8 cellular contexts compared by ENCODE assay signal in the genomic region with DNA sequence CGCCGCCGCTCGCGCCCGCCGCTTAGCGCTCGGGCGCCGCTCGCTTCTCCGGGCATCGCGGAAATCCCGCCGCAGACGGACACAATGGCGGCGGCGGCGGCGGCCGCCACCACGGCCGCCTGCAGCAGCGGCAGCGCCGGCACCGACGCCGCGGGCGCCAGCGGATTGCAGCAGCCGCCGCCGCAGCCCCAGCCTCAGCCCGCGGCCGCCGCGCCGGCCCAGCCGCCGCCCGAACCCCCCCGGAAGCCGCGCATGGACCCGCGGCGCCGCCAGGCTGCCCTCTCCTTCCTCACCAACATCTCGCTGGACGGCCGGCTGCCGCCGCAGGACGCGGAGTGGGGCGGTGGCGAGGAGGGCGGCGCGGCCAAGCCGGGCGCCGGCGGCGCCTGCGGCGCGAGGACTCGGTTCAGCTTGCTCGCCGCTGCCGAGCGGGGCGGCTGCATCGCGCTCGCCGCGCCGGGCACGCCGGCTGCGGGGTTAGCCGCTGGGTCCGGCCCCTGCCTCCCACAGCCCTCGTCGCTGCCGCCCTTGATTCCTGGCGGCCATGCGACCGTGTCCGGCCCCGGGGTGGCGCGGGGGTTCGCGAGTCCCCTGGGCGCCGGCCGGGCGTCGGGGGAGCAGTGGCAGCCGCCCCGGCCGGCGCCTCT. TPM values are rescaled to one million over a fixed set of nuclear protein-coding genes. Genes with fewer than 3 reads are reported as not detected.
DNase-seq lines count a peak whose midpoint lies in the region; ATAC-seq and TF ChIP-seq lines count a peak whose summit lies in the region.

No MANE protein-coding gene starts in this region.

- peaks cover 23% of the 10 kb centered on the region for H3K4me1 Mint-ChIP-seq in progenitor cell of endocrine pancreas (ENCODE audit: low read depth)

- intact Hi-C loops in left ventricle myocardium inferior (cut with micrococcal nuclease): loop anchor here (10.0 kb wide), 1 partner anchor 99 kb away; no protein-coding TSS in a partner anchor

- H3K27ac ChIP-seq in left ventricle myocardium inferior (replicated peaks): peak overlapping the region; percentile 76

- H3K27me3 ChIP-seq in BJ (ENCODE audit: control insufficient read depth, insufficient read depth, low read length) (no peaks in the 10 kb centered on the region), left ventricle myocardium inferior (ENCODE audit: low read depth) (peaks cover 86% of the 10 kb centered on the region)

- no peak for TF ChIP-seq CTCF in BJ (IDR thresholded peaks at IDR 0.05; ENCODE audit: insufficient read depth, low read depth, low read length)
- no peak for TF ChIP-seq CTCF in left ventricle myocardium inferior (IDR thresholded peaks at IDR 0.05; ENCODE audit: borderline replicate concordance)
- TF ChIP-seq CTCF in progenitor cell of endocrine pancreas (IDR thresholded peaks at IDR 0.05; ENCODE audit: unreplicated experiment): no peak

- H3K27ac Mint-ChIP-seq in progenitor cell of endocrine pancreas: no peak overlapping the region

- TF ChIP-seq EP300 in Ishikawa (IDR thresholded peaks at IDR 0.05; ENCODE audit: borderline replicate concordance): no peak

- POLR2A ChIA-PET in BJ (lab: Charles Lee): interaction anchor here (0.6 kb wide), 1 partner anchor 22 kb away, joined by 4 read pairs; no protein-coding TSS in a partner anchor

- CTCF ChIA-PET in BJ (lab: Yijun Ruan, JAX): interaction anchor here (0.7 to 10.2 kb wide), 6 partner anchors 40 to 277 kb away, joined by 3 to 108 read pairs (median 4); no protein-coding TSS in a partner anchor

- no peaks in the 10 kb centered on the region for H3K36me3 Mint-ChIP-seq in progenitor cell of endocrine pancreas (ENCODE audit: insufficient read depth)

- no peak for TF ChIP-seq RAD21 in Ishikawa (IDR thresholded peaks at IDR 0.05; ENCODE audit: low read depth)

- peak; percentile 39 for ATAC-seq in GM19035 (IDR thresholded peaks at IDR 0.05; ENCODE audit: unreplicated experiment)

- peaks cover 41% of the 10 kb centered on the region for H3K4me1 ChIP-seq in left ventricle myocardium inferior

- no peak for DNase-seq in BJ (ENCODE audit: low read depth)
- peak; percentile 39 to 54 for DNase-seq in activated T-cell treated with anti-CD3 and anti-CD28 coated beads, Interleukin-2, amount 50 U/mL, for 48 hours
- DNase-seq in left ventricle myocardium inferior: peak; percentile 45
- DNase-seq in progenitor cell of endocrine pancreas (ENCODE audit: low spot score, unreplicated experiment): peak; percentile 37
- DNase-seq in DMS79 (lab: John Stamatoyannopoulos, UW): no peak
- DNase-seq in KG1 (lab: John Stamatoyannopoulos, UW): no peak

- no peaks in the 10 kb centered on the region for H3K9me3 ChIP-seq in left ventricle myocardium inferior (replicated peaks)

- H3K27me3 Mint-ChIP-seq in progenitor cell of endocrine pancreas: peaks cover 32% of the 10 kb centered on the region

- H3K4me3 Mint-ChIP-seq in progenitor cell of endocrine pancreas (ENCODE audit: low read depth): no peak overlapping the region

- H3K9me3 Mint-ChIP-seq in progenitor cell of endocrine pancreas (ENCODE audit: low read depth): no peaks in the 10 kb centered on the region

- H3K4me3 ChIP-seq in BJ (ENCODE audit: low read depth, low read length): peak overlapping the region; percentile 49
- H3K4me3 ChIP-seq in left ventricle myocardium inferior: peak overlapping the region; percentile 75

- H3K36me3 ChIP-seq in BJ (ENCODE audit: control insufficient read depth, insufficient read depth, low read length): no peaks in the 10 kb centered on the region
- H3K36me3 ChIP-seq in left ventricle myocardium inferior: no peaks in the 10 kb centered on the region

TF ChIP-seq in Ishikawa, 13 proteins besides CTCF, POLR2A, EP300 and RAD21:
- no peak for TF ChIP-seq FOXM1 (IDR thresholded peaks at IDR 0.05; ENCODE audit: borderline replicate concordance, low read depth)
- TF ChIP-seq TCF12 (IDR thresholded peaks at IDR 0.05; ENCODE audit: low read depth): no peak
- no peak for TF ChIP-seq TEAD4 (IDR thresholded peaks at IDR 0.05)
- TF ChIP-seq CEBPB (IDR thresholded peaks at IDR 0.05): no peak
- TF ChIP-seq YY1 (IDR thresholded peaks at IDR 0.05; ENCODE audit: low read depth): no peak; the same call in 1 of the 2 replicates
- TF ChIP-seq, protein P1, sequence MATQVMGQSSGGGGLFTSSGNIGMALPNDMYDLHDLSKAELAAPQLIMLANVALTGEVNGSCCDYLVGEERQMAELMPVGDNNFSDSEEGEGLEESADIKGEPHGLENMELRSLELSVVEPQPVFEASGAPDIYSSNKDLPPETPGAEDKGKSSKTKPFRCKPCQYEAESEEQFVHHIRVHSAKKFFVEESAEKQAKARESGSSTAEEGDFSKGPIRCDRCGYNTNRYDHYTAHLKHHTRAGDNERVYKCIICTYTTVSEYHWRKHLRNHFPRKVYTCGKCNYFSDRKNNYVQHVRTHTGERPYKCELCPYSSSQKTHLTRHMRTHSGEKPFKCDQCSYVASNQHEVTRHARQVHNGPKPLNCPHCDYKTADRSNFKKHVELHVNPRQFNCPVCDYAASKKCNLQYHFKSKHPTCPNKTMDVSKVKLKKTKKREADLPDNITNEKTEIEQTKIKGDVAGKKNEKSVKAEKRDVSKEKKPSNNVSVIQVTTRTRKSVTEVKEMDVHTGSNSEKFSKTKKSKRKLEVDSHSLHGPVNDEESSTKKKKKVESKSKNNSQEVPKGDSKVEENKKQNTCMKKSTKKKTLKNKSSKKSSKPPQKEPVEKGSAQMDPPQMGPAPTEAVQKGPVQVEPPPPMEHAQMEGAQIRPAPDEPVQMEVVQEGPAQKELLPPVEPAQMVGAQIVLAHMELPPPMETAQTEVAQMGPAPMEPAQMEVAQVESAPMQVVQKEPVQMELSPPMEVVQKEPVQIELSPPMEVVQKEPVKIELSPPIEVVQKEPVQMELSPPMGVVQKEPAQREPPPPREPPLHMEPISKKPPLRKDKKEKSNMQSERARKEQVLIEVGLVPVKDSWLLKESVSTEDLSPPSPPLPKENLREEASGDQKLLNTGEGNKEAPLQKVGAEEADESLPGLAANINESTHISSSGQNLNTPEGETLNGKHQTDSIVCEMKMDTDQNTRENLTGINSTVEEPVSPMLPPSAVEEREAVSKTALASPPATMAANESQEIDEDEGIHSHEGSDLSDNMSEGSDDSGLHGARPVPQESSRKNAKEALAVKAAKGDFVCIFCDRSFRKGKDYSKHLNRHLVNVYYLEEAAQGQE (IDR thresholded peaks at IDR 0.05; ENCODE audit: low read depth): no peak
- TF ChIP-seq, protein P2, sequence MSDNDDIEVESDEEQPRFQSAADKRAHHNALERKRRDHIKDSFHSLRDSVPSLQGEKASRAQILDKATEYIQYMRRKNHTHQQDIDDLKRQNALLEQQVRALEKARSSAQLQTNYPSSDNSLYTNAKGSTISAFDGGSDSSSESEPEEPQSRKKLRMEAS (IDR thresholded peaks at IDR 0.05): 0 out of 2 replicates have a peak, but pooled peaks have one; percentile 12
- TF ChIP-seq ZBTB7A (IDR thresholded peaks at IDR 0.05; ENCODE audit: low read depth): no peak

RNA-seq across cellular contexts. Expression of a gene that starts 0.5 kb away (rescaled TPM):
- polyA plus RNA-seq in BJ (2011; rRNA removed): 4.3 and 5.4 TPM in 2 replicates
- 5.0 TPM in 2 replicates for polyA minus RNA-seq in BJ (2011; rRNA and poly(A)+ RNA removed)
- 2.7 TPM for total RNA-seq in left ventricle myocardium inferior
- 4.2 and 4.8 TPM in 2 replicates for total RNA-seq in progenitor cell of endocrine pancreas

Comparison
In these comparisons a context has a peak if more than half of its experiments do, and no peak if none do; other contexts are left out.
1. DNase-seq: peak in activated T-cell treated with anti-CD3 and anti-CD28 coated beads, Interleukin-2, amount 50 U/mL, for 48 hours (2 of 2), left ventricle myocardium inferior (single experiment) and progenitor cell of endocrine pancreas (single experiment); none in BJ (single experiment), DMS79 (single experiment) and KG1 (single experiment).